In the genomic region with DNA sequence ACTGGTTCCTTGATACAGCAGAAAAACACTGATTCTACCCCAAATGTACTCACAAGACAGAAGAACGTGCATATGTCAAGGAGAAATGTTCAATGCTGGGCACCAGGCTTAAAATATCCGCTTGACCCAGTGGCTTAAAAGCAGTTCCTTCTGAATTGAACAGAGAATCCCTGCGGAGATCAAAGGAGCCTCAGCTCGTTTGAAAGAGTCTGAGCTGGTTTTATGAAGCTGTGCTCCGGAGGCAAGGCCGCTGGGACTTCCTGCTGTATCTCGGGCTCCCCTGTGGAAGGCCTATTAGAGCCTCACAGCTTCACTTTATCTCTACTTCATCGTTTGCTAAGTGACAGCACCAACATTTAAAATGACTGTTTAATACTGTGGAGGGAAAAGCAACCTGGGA, we compare ENCODE assay signal across 14 cellular contexts. TPM values are rescaled to one million over a fixed set of nuclear protein-coding genes. Genes with fewer than 3 reads are reported as not detected.
DNase-seq lines count a peak whose midpoint lies in the region; ATAC-seq and TF ChIP-seq lines count a peak whose summit lies in the region.
"Had no signal": no experiment of that assay in that cellular context is flagged by ENCODE, and none has a peak within 500 bp of the region (broad histone marks: within the 10 kb centered on the region; RNA-seq: fewer than 3 reads in every experiment).

No MANE protein-coding gene starts in this region.

- peaks cover 51% of the 10 kb centered on the region for H3K36me3 Mint-ChIP-seq in activated T-cell treated with anti-CD3 and anti-CD28 coated beads, Interleukin-2, amount 50 U/mL, for 24 hours (ENCODE audit: low read depth)
- H3K36me3 Mint-ChIP-seq in T-helper 2 cell treated with Interferon-gamma antibody and Interleukin-4, amounts not matched to agents 5 μg/mL and 100 μg/mL, for 36 hours (ENCODE audit: low read depth) = peaks cover 31% of the 10 kb centered on the region
- H3K36me3 Mint-ChIP-seq in endodermal cell (ENCODE audit: low read depth) = peaks cover 19% of the 10 kb centered on the region
- peaks cover 26% of the 10 kb centered on the region for H3K36me3 Mint-ChIP-seq in stimulated activated effector memory CD8-positive, alpha-beta T cell treated with anti-CD3 and anti-CD28 coated beads, Interleukin-12 subunit alpha, Interleukin-12 subunit beta, amount 100 ng/mL, for 72 hours

- no peak overlapping the region for H3K4me3 ChIP-seq in endodermal cell (ENCODE audit: low read length)
- H3K4me3 ChIP-seq: body of pancreas, tibial artery had no signal

- H3K27ac ChIP-seq in endodermal cell (ENCODE audit: low read depth, low read length) = no peak overlapping the region
- H3K27ac ChIP-seq: body of pancreas, tibial artery had no signal

- intact Hi-C loops in posterior vena cava (cut with DNase I) = no loop called here

- peaks cover 7% of the 10 kb centered on the region for H3K27me3 ChIP-seq in endodermal cell (ENCODE audit: control insufficient read depth, insufficient read depth, low read length, poor library complexity, severe bottlenecking)
- H3K27me3 ChIP-seq: body of pancreas, tibial artery had no signal

- no peak overlapping the region for H3K9ac ChIP-seq in endodermal cell (ENCODE audit: extremely low read depth, low read length, poor library complexity, severe bottlenecking)

- H3K36me3 ChIP-seq in endodermal cell (ENCODE audit: control insufficient read depth, insufficient read depth, low read length) = peaks cover 3% of the 10 kb centered on the region

- peak overlapping the region; percentile 84 for H3K4me3 Mint-ChIP-seq in activated T-cell treated with anti-CD3 and anti-CD28 coated beads, Interleukin-2, amount 50 U/mL, for 24 hours
- peak overlapping the region; percentile 77 for H3K4me3 Mint-ChIP-seq in T-helper 2 cell treated with Interferon-gamma antibody and Interleukin-4, amounts not matched to agents 5 μg/mL and 100 μg/mL, for 36 hours
- H3K4me3 Mint-ChIP-seq in endodermal cell = peak overlapping the region; percentile 62
- peak overlapping the region; percentile 65 for H3K4me3 Mint-ChIP-seq in stimulated activated effector memory CD8-positive, alpha-beta T cell treated with anti-CD3 and anti-CD28 coated beads, Interleukin-12 subunit alpha, Interleukin-12 subunit beta, amount 100 ng/mL, for 72 hours

- H3K9me3 ChIP-seq in endodermal cell (ENCODE audit: control insufficient read depth, low read length) = peaks cover 4% of the 10 kb centered on the region
- H3K9me3 ChIP-seq: body of pancreas, tibial artery had no signal

- ATAC-seq in stimulated activated effector memory CD8-positive, alpha-beta T cell treated with anti-CD3 and anti-CD28 coated beads, Interleukin-12 subunit alpha, Interleukin-12 subunit beta, amount 100 ng/mL, for 72 hours = no peak
- ATAC-seq in GM18867 (IDR thresholded peaks at IDR 0.05; ENCODE audit: unreplicated experiment) (no peak), HG02642 (IDR thresholded peaks at IDR 0.05; ENCODE audit: poor library complexity, unreplicated experiment) (no peak)
- ATAC-seq: body of pancreas had no signal

- peaks cover 3% of the 10 kb centered on the region for H3K4me1 ChIP-seq in endodermal cell (ENCODE audit: control insufficient read depth, insufficient read depth, low read length)

- peaks cover 54% of the 10 kb centered on the region for H3K4me1 Mint-ChIP-seq in activated T-cell treated with anti-CD3 and anti-CD28 coated beads, Interleukin-2, amount 50 U/mL, for 24 hours (ENCODE audit: low read depth)
- peaks cover 27% of the 10 kb centered on the region for H3K4me1 Mint-ChIP-seq in T-helper 2 cell treated with Interferon-gamma antibody and Interleukin-4, amounts not matched to agents 5 μg/mL and 100 μg/mL, for 36 hours (ENCODE audit: low read depth)
- peaks cover 11% of the 10 kb centered on the region for H3K4me1 Mint-ChIP-seq in endodermal cell
- peaks cover 27% of the 10 kb centered on the region for H3K4me1 Mint-ChIP-seq in stimulated activated effector memory CD8-positive, alpha-beta T cell treated with anti-CD3 and anti-CD28 coated beads, Interleukin-12 subunit alpha, Interleukin-12 subunit beta, amount 100 ng/mL, for 72 hours

- H3K27me3 Mint-ChIP-seq in activated T-cell treated with anti-CD3 and anti-CD28 coated beads, Interleukin-2, amount 50 U/mL, for 24 hours = peaks cover 2% of the 10 kb centered on the region
- H3K27me3 Mint-ChIP-seq in T-helper 2 cell treated with Interferon-gamma antibody and Interleukin-4, amounts not matched to agents 5 μg/mL and 100 μg/mL, for 36 hours (ENCODE audit: low read depth) = peaks cover 7% of the 10 kb centered on the region
- H3K27me3 Mint-ChIP-seq in endodermal cell (ENCODE audit: insufficient read depth) = peaks cover 17% of the 10 kb centered on the region

- no peak for DNase-seq in activated T-cell treated with anti-CD3 and anti-CD28 coated beads, Interleukin-2, amount 50 U/mL, for 24 hours
- DNase-seq in activated T-cell treated with anti-CD3 and anti-CD28 coated beads, Interleukin-2, amount 50 U/mL, for 1 hour = no peak
- no peak for DNase-seq in T-helper 2 cell treated with Interferon-gamma antibody and Interleukin-4, amounts not matched to agents 5 μg/mL and 100 μg/mL, for 36 hours (ENCODE audit: low spot score)
- DNase-seq in endodermal cell (peak; percentile 62), posterior vena cava (ENCODE audit: low spot score) (no peak)
- DNase-seq in stimulated activated effector memory CD8-positive, alpha-beta T cell treated with anti-CD3 and anti-CD28 coated beads, Interleukin-12 subunit alpha, Interleukin-12 subunit beta, amount 100 ng/mL, for 72 hours (ENCODE audit: low spot score in 2 of 2) = no peak
- DNase-seq: body of pancreas; DMS 273 treated with DMSO at 0.1 percent for 48 hours; NCI-H1105; RPMI8226; stimulated activated CD4-positive, alpha-beta T cell treated with anti-CD3 and anti-CD28 coated beads, Interleukin-12 subunit alpha, Interleukin-12 subunit beta, amount 100 ng/mL, for 4 hours; tibial artery had no signal

- peak overlapping the region; percentile 61 for H3K27ac Mint-ChIP-seq in activated T-cell treated with anti-CD3 and anti-CD28 coated beads, Interleukin-2, amount 50 U/mL, for 24 hours
- H3K27ac Mint-ChIP-seq in T-helper 2 cell treated with Interferon-gamma antibody and Interleukin-4, amounts not matched to agents 5 μg/mL and 100 μg/mL, for 36 hours = peak overlapping the region; percentile 45
- no peak overlapping the region for H3K27ac Mint-ChIP-seq in endodermal cell
- H3K27ac Mint-ChIP-seq in stimulated activated effector memory CD8-positive, alpha-beta T cell treated with anti-CD3 and anti-CD28 coated beads, Interleukin-12 subunit alpha, Interleukin-12 subunit beta, amount 100 ng/mL, for 72 hours = no peak overlapping the region

- no peaks in the 10 kb centered on the region for H3K9me3 Mint-ChIP-seq in activated T-cell treated with anti-CD3 and anti-CD28 coated beads, Interleukin-2, amount 50 U/mL, for 24 hours
- peaks cover 9% of the 10 kb centered on the region for H3K9me3 Mint-ChIP-seq in T-helper 2 cell treated with Interferon-gamma antibody and Interleukin-4, amounts not matched to agents 5 μg/mL and 100 μg/mL, for 36 hours
- H3K9me3 Mint-ChIP-seq in endodermal cell = peaks cover 18% of the 10 kb centered on the region
- H3K9me3 Mint-ChIP-seq in stimulated activated effector memory CD8-positive, alpha-beta T cell treated with anti-CD3 and anti-CD28 coated beads, Interleukin-12 subunit alpha, Interleukin-12 subunit beta, amount 100 ng/mL, for 72 hours = no peaks in the 10 kb centered on the region

- 39 to 50% methylated on average over 4 to 8 of the region's 8 CpGs for WGBS in endodermal cell (ENCODE audit: insufficient coverage in 1 of 2, insufficient read length in 1 of 2), 2 experiments

- no peak for TF ChIP-seq CTCF in endodermal cell (conservative IDR thresholded peaks at IDR 0.05)

RNA-seq across cellular contexts. Expression of a gene that starts 2.2 kb away (rescaled TPM):
- total RNA-seq in endodermal cell = 10 to 100 TPM; 13.7 to 15.1 TPM
- 12.7 TPM for polyA plus RNA-seq in endodermal cell (2013, experiment 1 of 2)
- 10.8 TPM for polyA plus RNA-seq in endodermal cell (2013, experiment 2 of 2)
- 10 to 100 TPM; 16.4 to 21.8 TPM for total RNA-seq in posterior vena cava

RNA-seq across cellular contexts. Expression of a gene that starts 12.9 kb away (rescaled TPM):
- total RNA-seq in endodermal cell (1 to 10 TPM in 1 of 2 donors, under 1 TPM in 1; 0.69 to 5.1 TPM), posterior vena cava (under 1 TPM; 0.71 to 0.79 TPM)
- polyA plus RNA-seq in endodermal cell (2013, experiment 1 of 2) = 8.9 TPM
- 9.2 TPM for polyA plus RNA-seq in endodermal cell (2013, experiment 2 of 2)

Comparison
In these comparisons a context has a peak if more than half of its experiments do, and no peak if none do; other contexts are left out.
1. H3K27ac Mint-ChIP-seq: peak in activated T-cell treated with anti-CD3 and anti-CD28 coated beads, Interleukin-2, amount 50 U/mL, for 24 hours (single experiment) and T-helper 2 cell treated with Interferon-gamma antibody and Interleukin-4, amounts not matched to agents 5 μg/mL and 100 μg/mL, for 36 hours (single experiment); none in endodermal cell (single experiment) and stimulated activated effector memory CD8-positive, alpha-beta T cell treated with anti-CD3 and anti-CD28 coated beads, Interleukin-12 subunit alpha, Interleukin-12 subunit beta, amount 100 ng/mL, for 72 hours (single experiment).
2. Peak in every context shown above with its lines, with median percentiles within 50 percentile points of each other: H3K4me3 Mint-ChIP-seq.